In genomic region chr9:92500725-92501124, GRCh38 we compare ENCODE assay signal across 30 cellular contexts. TPM values are rescaled to one million over a fixed set of nuclear protein-coding genes. Genes with fewer than 3 reads are reported as not detected.
DNase-seq lines count a peak whose midpoint lies in the region; ATAC-seq and TF ChIP-seq lines count a peak whose summit lies in the region.
"Had no signal": no experiment of that assay in that cellular context is flagged by ENCODE, and none has a peak within 500 bp of the region (broad histone marks: within the 10 kb centered on the region; RNA-seq: fewer than 3 reads in every experiment).

No MANE protein-coding gene starts in this region.

- no peaks in the 10 kb centered on the region for H3K9me3 ChIP-seq in right atrium auricular region
- H3K9me3 ChIP-seq in esophagus muscularis mucosa: no peaks in the 10 kb centered on the region
- no peaks in the 10 kb centered on the region for H3K9me3 ChIP-seq in sigmoid colon
- no peaks in the 10 kb centered on the region for H3K9me3 ChIP-seq in transverse colon
- H3K9me3 ChIP-seq: BE2C, HAP-1 had no signal

- peak; percentile 37 for ATAC-seq in Right ventricle myocardium superior (ENCODE audit: poor library complexity)
- ATAC-seq in natural killer cell treated with Interleukin-12 subunit alpha and Interleukin-12 subunit beta and Interleukin-15 and Interleukin-18, amount 100 ng/mL, for 72 hours: no peak
- ATAC-seq: GM12878 had no signal

- H3K27ac ChIP-seq in right atrium auricular region (no peak overlapping the region), esophagus muscularis mucosa (replicated peaks in 1 of 4) (peak overlapping the region; percentile 72 to 80 (median 78)), sigmoid colon (peak overlapping the region; percentile 65 to 87 (median 76)), transverse colon (peak overlapping the region in 3 of 4 donors; percentile 58 to 75 (median 62))

- no peak overlapping the region for H3K4me3 Mint-ChIP-seq in natural killer cell treated with Interleukin-12 subunit alpha and Interleukin-12 subunit beta and Interleukin-15 and Interleukin-18, amount 100 ng/mL, for 72 hours
- H3K4me3 Mint-ChIP-seq: CD14-positive monocyte; CD8-positive, alpha-beta memory T cell; HFFc6; IgD-negative memory B cell had no signal

- intact Hi-C loops in Right ventricle myocardium superior (cut with DNase I) (no loop called here), esophagus muscularis mucosa (cut with DNase I) (loop anchor here (5.0 kb wide), 1 partner anchor 117 kb away; no protein-coding TSS in a partner anchor), sigmoid colon (cut with DNase I) (no loop called here), transverse colon (cut with DNase I; ENCODE audit: low total_unique reads) (loop anchor here (10.0 kb wide), 1 partner anchor 114 kb away; no protein-coding TSS in a partner anchor)

- no peak overlapping the region for H3K27ac Mint-ChIP-seq in natural killer cell treated with Interleukin-12 subunit alpha and Interleukin-12 subunit beta and Interleukin-15 and Interleukin-18, amount 100 ng/mL, for 72 hours
- H3K27ac Mint-ChIP-seq: CD14-positive monocyte; CD8-positive, alpha-beta memory T cell; HFFc6 had no signal

- WGBS in esophagus muscularis mucosa: 97% methylated on average over 5 of the region's 5 CpGs
- WGBS in sigmoid colon, 2 donors: 97 to 98% methylated on average over 5 of the region's 5 CpGs
- WGBS in transverse colon (ENCODE audit: low coverage in 1 of 2), 2 donors: 95 to 100% methylated on average over 4 to 5 of the region's 5 CpGs

- H3K9me3 Mint-ChIP-seq in natural killer cell treated with Interleukin-12 subunit alpha and Interleukin-12 subunit beta and Interleukin-15 and Interleukin-18, amount 100 ng/mL, for 72 hours: no peaks in the 10 kb centered on the region
- H3K9me3 Mint-ChIP-seq: CD14-positive monocyte; CD8-positive, alpha-beta memory T cell; HFFc6; IgD-negative memory B cell had no signal

- TF ChIP-seq POLR2A in esophagus muscularis mucosa (IDR thresholded peaks at IDR 0.05; ENCODE audit: low read depth) (no peak), sigmoid colon (IDR thresholded peaks at IDR 0.05) (no peak), transverse colon (IDR thresholded peaks at IDR 0.05) (no peak)

- TF ChIP-seq EP300 in esophagus muscularis mucosa (IDR thresholded peaks at IDR 0.05): no peak
- no peak for TF ChIP-seq EP300 in sigmoid colon (IDR thresholded peaks at IDR 0.05)
- no peak for TF ChIP-seq EP300 in transverse colon (IDR thresholded peaks at IDR 0.05; ENCODE audit: low read depth)

- no peak for TF ChIP-seq CTCF in right atrium auricular region (IDR thresholded peaks at IDR 0.05)
- no peak for TF ChIP-seq CTCF in esophagus muscularis mucosa (IDR thresholded peaks at IDR 0.05)
- TF ChIP-seq CTCF in sigmoid colon (IDR thresholded peaks at IDR 0.05): no peak
- no peak for TF ChIP-seq CTCF in transverse colon (IDR thresholded peaks at IDR 0.05)

- H3K36me3 ChIP-seq in right atrium auricular region: no peaks in the 10 kb centered on the region
- no peaks in the 10 kb centered on the region for H3K36me3 ChIP-seq in esophagus muscularis mucosa
- no peaks in the 10 kb centered on the region for H3K36me3 ChIP-seq in sigmoid colon
- H3K36me3 ChIP-seq in transverse colon: no peaks in the 10 kb centered on the region
- H3K36me3 ChIP-seq: BE2C, HAP-1 had no signal

- H3K36me3 Mint-ChIP-seq in natural killer cell treated with Interleukin-12 subunit alpha and Interleukin-12 subunit beta and Interleukin-15 and Interleukin-18, amount 100 ng/mL, for 72 hours: no peaks in the 10 kb centered on the region

- in situ Hi-C loops in transverse colon (cut with MboI; ENCODE audit: low pct_ligation_motif_present in 1 of 4, low pct_unique_long_range_greater_than_20kb in 1 of 4, low sequenced_read_pairs in 3 of 4): loop anchor here in 1 of 4 donors (10.0 kb wide), 1 partner anchor 134 kb away; no protein-coding TSS in a partner anchor

- DNase-seq in Right ventricle myocardium superior: no peak
- no peak for DNase-seq in right atrium auricular region (ENCODE audit: low spot score)
- no peak for DNase-seq in esophagus muscularis mucosa (ENCODE audit: extremely low spot score)
- no peak for DNase-seq in sigmoid colon
- DNase-seq in transverse colon: no peak
- DNase-seq in NCI-H2227 treated with DMSO at 0.1 percent for 48 hours (lab: John Stamatoyannopoulos, UW): no peak
- DNase-seq in germinal center (ENCODE audit: low spot score): no peak
- no peak for DNase-seq in natural killer cell treated with Interleukin-12 subunit alpha and Interleukin-12 subunit beta and Interleukin-15 and Interleukin-18, amount 100 ng/mL, for 72 hours (ENCODE audit: low spot score)
- DNase-seq: 8988T; ACHN; BE2C; CD8-positive, alpha-beta memory T cell; DMS 273 treated with DMSO at 0.1 percent for 48 hours; DMS79; EL; GDM1; GOT3; HFFc6; NCI-H1048; NCI-H1417 treated with DMSO at 0.1 percent for 48 hours; NCI-H1694 treated with DMSO at 0.1 percent for 48 hours; NCI-H2081; NCI-H226; NCI-H510A; NCI-H69; SIG-M5 had no signal

- H3K27me3 Mint-ChIP-seq in natural killer cell treated with Interleukin-12 subunit alpha and Interleukin-12 subunit beta and Interleukin-15 and Interleukin-18, amount 100 ng/mL, for 72 hours: no peaks in the 10 kb centered on the region
- H3K27me3 Mint-ChIP-seq: CD8-positive, alpha-beta memory T cell; IgD-negative memory B cell had no signal

- H3K4me3 ChIP-seq in right atrium auricular region (no peak overlapping the region), esophagus muscularis mucosa (no peak overlapping the region), sigmoid colon (no peak overlapping the region), transverse colon (no peak overlapping the region)
- H3K4me3 ChIP-seq: GM12878, HAP-1 had no signal

- H3K4me1 ChIP-seq in right atrium auricular region: peaks cover 0 to 8% of the 10 kb centered on the region in 2 donors
- peaks cover 22 to 74% (median 63%) of the 10 kb centered on the region in 4 donors for H3K4me1 ChIP-seq in esophagus muscularis mucosa
- H3K4me1 ChIP-seq in sigmoid colon: peaks cover 0 to 76% (median 56%) of the 10 kb centered on the region in 4 donors
- H3K4me1 ChIP-seq in transverse colon: peaks cover 0 to 14% (median 2%) of the 10 kb centered on the region in 4 donors
- H3K4me1 ChIP-seq: BE2C had no signal

- H3K4me1 Mint-ChIP-seq in natural killer cell treated with Interleukin-12 subunit alpha and Interleukin-12 subunit beta and Interleukin-15 and Interleukin-18, amount 100 ng/mL, for 72 hours (ENCODE audit: low read depth in 2 of 2): no peaks in the 10 kb centered on the region
- H3K4me1 Mint-ChIP-seq: CD8-positive, alpha-beta memory T cell had no signal

- no peaks in the 10 kb centered on the region for H3K27me3 ChIP-seq in right atrium auricular region
- no peaks in the 10 kb centered on the region for H3K27me3 ChIP-seq in esophagus muscularis mucosa
- no peaks in the 10 kb centered on the region for H3K27me3 ChIP-seq in sigmoid colon
- no peaks in the 10 kb centered on the region for H3K27me3 ChIP-seq in transverse colon
- H3K27me3 ChIP-seq: BE2C had no signal

RNA-seq across cellular contexts. Expression of gene ASPN, which starts 18.4 kb away (rescaled TPM):
- total RNA-seq in Right ventricle myocardium superior: 4.8 TPM
- 10 to 100 TPM in 1 of 2 donors, 1 to 10 TPM in 1; 3.9 to 29.0 TPM for total RNA-seq in right atrium auricular region
- total RNA-seq in esophagus muscularis mucosa: 10 to 100 TPM in 3 of 4 donors, 1 to 10 TPM in 1; 9.1 to 21.6 (median 14.5) TPM
- total RNA-seq in sigmoid colon: 10 to 100 TPM in 3 of 4 donors, 1 to 10 TPM in 1; 9.4 to 96.9 (median 20.2) TPM
- polyA plus RNA-seq in sigmoid colon: 1 to 10 TPM; 1.5 to 2.5 (median 1.8) TPM
- 100 to 1,000 TPM in 1 of 4 donors, 1 to 10 TPM in 3; 1.5 to 102 (median 3.9) TPM for total RNA-seq in transverse colon
- total RNA-seq in natural killer cell treated with Interleukin-12 subunit alpha and Interleukin-12 subunit beta and Interleukin-15 and Interleukin-18, amount 100 ng/mL, for 72 hours: not detected
- total RNA-seq: CD8-positive, alpha-beta memory T cell; GM12878 had no signal
- polyA plus RNA-seq: CD14-positive monocyte; CD8-positive, alpha-beta memory T cell; IgD-negative memory B cell had no signal

RNA-seq across cellular contexts. Expression of gene ECM2, which starts 35.1 kb away (rescaled TPM):
- total RNA-seq in Right ventricle myocardium superior (5.6 TPM), right atrium auricular region (10 to 100 TPM in 1 of 2 donors, 1 to 10 TPM in 1; 7.3 to 18.5 TPM), esophagus muscularis mucosa (10 to 100 TPM in 2 of 4 donors, 1 to 10 TPM in 2; 8.1 to 11.7 (median 9.8) TPM), sigmoid colon (10 to 100 TPM in 1 of 4 donors, 1 to 10 TPM in 3; 3.3 to 19.7 (median 7.8) TPM), transverse colon (1 to 10 TPM in 3 of 4 donors, under 1 TPM in 1; 0.37 to 7.2 (median 3.1) TPM)
- polyA plus RNA-seq in sigmoid colon: 1 to 10 TPM in 2 of 3 donors, not detected in 1; 1.2 to 1.7 TPM
- total RNA-seq in natural killer cell treated with Interleukin-12 subunit alpha and Interleukin-12 subunit beta and Interleukin-15 and Interleukin-18, amount 100 ng/mL, for 72 hours: not detected
- total RNA-seq: CD8-positive, alpha-beta memory T cell had no signal
- polyA plus RNA-seq: CD8-positive, alpha-beta memory T cell; IgD-negative memory B cell had no signal

Comparison
In these comparisons a context has a peak if more than half of its experiments do, and no peak if none do; other contexts are left out.
1. H3K27ac ChIP-seq: peak in esophagus muscularis mucosa (4 of 4), sigmoid colon (4 of 4) and transverse colon (3 of 4); none in right atrium auricular region (0 of 2).
2. intact Hi-C loops: an anchor here in esophagus muscularis mucosa (5.0 kb wide) and transverse colon (10.0 kb wide); none called in Right ventricle myocardium superior and sigmoid colon.